In the genomic region with DNA sequence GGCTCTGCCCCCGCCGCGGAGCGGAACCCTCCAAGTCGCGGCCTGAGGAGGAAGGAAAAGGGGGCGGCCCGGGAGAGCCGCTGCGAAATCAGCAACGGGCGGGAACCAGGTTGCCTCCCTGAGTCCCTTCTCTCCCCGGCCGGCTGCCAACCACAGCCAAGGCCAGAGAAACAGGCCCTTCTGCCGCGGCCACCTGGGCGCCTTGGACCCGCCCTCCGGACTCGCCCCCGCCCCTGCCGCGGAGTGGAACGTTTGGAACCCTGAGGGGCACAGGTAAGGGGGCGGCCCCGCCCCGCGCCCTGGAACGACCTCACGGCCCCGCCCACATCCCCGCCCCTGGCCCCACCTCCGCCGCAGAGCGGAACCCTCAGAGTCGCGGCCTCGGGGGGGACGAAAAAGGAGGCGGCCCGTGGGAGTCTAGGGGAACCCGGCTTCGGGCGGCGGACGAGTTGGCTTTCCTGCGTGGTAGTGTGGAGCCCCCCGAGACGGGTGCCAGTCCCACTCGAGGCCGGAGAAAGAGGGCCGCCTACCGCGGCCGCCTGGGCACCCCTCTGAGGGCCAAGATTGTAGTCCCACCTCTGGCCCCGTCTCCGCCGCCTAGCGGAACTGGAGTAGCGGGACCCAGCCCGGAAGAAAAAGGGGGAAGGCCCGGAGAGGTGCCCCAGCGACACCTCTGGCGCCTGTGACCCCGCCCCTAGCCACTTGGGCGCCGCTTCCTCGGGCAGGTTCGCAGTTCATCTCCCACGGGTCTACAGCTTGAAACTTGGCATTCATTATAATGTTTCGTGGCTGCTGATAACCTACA, we compare ENCODE assay signal across 1 cellular context.
TF ChIP-seq lines count a peak whose summit lies in the region.

No MANE protein-coding gene starts in this region.

TF ChIP-seq in HepG2, 621 proteins besides CTCF, POLR2A, EP300 and RAD21 (continued from another document and continues in another):
- TF ChIP-seq, protein P1, sequence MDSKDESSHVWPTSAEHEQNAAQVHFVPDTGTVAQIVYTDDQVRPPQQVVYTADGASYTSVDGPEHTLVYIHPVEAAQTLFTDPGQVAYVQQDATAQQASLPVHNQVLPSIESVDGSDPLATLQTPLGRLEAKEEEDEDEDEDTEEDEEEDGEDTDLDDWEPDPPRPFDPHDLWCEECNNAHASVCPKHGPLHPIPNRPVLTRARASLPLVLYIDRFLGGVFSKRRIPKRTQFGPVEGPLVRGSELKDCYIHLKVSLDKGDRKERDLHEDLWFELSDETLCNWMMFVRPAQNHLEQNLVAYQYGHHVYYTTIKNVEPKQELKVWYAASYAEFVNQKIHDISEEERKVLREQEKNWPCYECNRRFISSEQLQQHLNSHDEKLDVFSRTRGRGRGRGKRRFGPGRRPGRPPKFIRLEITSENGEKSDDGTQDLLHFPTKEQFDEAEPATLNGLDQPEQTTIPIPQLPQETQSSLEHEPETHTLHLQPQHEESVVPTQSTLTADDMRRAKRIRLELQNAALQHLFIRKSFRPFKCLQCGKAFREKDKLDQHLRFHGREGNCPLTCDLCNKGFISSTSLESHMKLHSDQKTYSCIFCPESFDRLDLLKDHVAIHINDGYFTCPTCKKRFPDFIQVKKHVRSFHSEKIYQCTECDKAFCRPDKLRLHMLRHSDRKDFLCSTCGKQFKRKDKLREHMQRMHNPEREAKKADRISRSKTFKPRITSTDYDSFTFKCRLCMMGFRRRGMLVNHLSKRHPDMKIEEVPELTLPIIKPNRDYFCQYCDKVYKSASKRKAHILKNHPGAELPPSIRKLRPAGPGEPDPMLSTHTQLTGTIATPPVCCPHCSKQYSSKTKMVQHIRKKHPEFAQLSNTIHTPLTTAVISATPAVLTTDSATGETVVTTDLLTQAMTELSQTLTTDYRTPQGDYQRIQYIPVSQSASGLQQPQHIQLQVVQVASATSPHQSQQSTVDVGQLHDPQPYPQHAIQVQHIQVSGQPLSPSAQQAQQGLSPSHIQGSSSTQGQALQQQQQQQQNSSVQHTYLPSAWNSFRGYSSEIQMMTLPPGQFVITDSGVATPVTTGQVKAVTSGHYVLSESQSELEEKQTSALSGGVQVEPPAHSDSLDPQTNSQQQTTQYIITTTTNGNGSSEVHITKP (CRISPR knock-in tag; IDR thresholded peaks at IDR 0.05; ENCODE audit: low read depth), result peak; percentile 97
- no peak for TF ChIP-seq CREB1 (IDR thresholded peaks at IDR 0.05)
- TF ChIP-seq CREB1 (CRISPR knock-in tag; IDR thresholded peaks at IDR 0.05), result 0 out of 2 replicates have a peak, but pooled peaks have one; percentile 23
- no peak for TF ChIP-seq TAF15 (IDR thresholded peaks at IDR 0.05; ENCODE audit: low read depth, low read length, poor library complexity, severe bottlenecking)
- TF ChIP-seq, protein P2, sequence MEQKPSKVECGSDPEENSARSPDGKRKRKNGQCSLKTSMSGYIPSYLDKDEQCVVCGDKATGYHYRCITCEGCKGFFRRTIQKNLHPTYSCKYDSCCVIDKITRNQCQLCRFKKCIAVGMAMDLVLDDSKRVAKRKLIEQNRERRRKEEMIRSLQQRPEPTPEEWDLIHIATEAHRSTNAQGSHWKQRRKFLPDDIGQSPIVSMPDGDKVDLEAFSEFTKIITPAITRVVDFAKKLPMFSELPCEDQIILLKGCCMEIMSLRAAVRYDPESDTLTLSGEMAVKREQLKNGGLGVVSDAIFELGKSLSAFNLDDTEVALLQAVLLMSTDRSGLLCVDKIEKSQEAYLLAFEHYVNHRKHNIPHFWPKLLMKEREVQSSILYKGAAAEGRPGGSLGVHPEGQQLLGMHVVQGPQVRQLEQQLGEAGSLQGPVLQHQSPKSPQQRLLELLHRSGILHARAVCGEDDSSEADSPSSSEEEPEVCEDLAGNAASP (CRISPR knock-in tag; IDR thresholded peaks at IDR 0.05; ENCODE audit: borderline replicate concordance), result peak; percentile 90
- TF ChIP-seq ASH2L (IDR thresholded peaks at IDR 0.05; ENCODE audit: insufficient read length, low read depth, low read length), result peak; percentile 71
- TF ChIP-seq, protein P3, sequence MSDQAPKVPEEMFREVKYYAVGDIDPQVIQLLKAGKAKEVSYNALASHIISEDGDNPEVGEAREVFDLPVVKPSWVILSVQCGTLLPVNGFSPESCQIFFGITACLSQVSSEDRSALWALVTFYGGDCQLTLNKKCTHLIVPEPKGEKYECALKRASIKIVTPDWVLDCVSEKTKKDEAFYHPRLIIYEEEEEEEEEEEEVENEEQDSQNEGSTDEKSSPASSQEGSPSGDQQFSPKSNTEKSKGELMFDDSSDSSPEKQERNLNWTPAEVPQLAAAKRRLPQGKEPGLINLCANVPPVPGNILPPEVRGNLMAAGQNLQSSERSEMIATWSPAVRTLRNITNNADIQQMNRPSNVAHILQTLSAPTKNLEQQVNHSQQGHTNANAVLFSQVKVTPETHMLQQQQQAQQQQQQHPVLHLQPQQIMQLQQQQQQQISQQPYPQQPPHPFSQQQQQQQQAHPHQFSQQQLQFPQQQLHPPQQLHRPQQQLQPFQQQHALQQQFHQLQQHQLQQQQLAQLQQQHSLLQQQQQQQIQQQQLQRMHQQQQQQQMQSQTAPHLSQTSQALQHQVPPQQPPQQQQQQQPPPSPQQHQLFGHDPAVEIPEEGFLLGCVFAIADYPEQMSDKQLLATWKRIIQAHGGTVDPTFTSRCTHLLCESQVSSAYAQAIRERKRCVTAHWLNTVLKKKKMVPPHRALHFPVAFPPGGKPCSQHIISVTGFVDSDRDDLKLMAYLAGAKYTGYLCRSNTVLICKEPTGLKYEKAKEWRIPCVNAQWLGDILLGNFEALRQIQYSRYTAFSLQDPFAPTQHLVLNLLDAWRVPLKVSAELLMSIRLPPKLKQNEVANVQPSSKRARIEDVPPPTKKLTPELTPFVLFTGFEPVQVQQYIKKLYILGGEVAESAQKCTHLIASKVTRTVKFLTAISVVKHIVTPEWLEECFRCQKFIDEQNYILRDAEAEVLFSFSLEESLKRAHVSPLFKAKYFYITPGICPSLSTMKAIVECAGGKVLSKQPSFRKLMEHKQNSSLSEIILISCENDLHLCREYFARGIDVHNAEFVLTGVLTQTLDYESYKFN (CRISPR knock-in tag; conservative IDR thresholded peaks at IDR 0.05), result peak; percentile 58; the same call in 1 of the 2 replicates
- TF ChIP-seq HHEX (CRISPR knock-in tag; IDR thresholded peaks at IDR 0.05), result no peak
- 0 out of 2 replicates have a peak, but pooled peaks have one; percentile 17 for TF ChIP-seq ZNF563 (CRISPR knock-in tag; IDR thresholded peaks at IDR 0.05)
- peak; percentile 57 for TF ChIP-seq POLR2G (IDR thresholded peaks at IDR 0.05; ENCODE audit: low read depth, low read length)
- 0 out of 2 replicates have a peak, but pooled peaks have one; percentile 3 for TF ChIP-seq ERF (CRISPR knock-in tag; IDR thresholded peaks at IDR 0.05)
- TF ChIP-seq MEIS2 (CRISPR knock-in tag; IDR thresholded peaks at IDR 0.05), result peak; percentile 32; the same call in 1 of the 2 replicates
- TF ChIP-seq ZNF777 (CRISPR knock-in tag; IDR thresholded peaks at IDR 0.05), result peak; percentile 47; the same call in 1 of the 2 replicates
- TF ChIP-seq, protein P4, sequence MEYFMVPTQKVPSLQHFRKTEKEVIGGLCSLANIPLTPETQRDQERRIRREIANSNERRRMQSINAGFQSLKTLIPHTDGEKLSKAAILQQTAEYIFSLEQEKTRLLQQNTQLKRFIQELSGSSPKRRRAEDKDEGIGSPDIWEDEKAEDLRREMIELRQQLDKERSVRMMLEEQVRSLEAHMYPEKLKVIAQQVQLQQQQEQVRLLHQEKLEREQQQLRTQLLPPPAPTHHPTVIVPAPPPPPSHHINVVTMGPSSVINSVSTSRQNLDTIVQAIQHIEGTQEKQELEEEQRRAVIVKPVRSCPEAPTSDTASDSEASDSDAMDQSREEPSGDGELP (IDR thresholded peaks at IDR 0.05; ENCODE audit: borderline replicate concordance, low read depth), result peak; percentile 26; the same call in 1 of the 2 replicates
- peak; percentile 17; the same call in 1 of the 2 replicates for TF ChIP-seq HNF4G (IDR thresholded peaks at IDR 0.05; ENCODE audit: borderline replicate concordance, low read depth, low read length)
- peak; percentile 19; the same call in 1 of the 2 replicates for TF ChIP-seq HNF4G (CRISPR knock-in tag; IDR thresholded peaks at IDR 0.05; ENCODE audit: borderline replicate concordance, low read depth)
- TF ChIP-seq PHF8 (CRISPR knock-in tag; IDR thresholded peaks at IDR 0.05), result peak; percentile 44; the same call in 1 of the 2 replicates
- TF ChIP-seq HOXA7 (CRISPR knock-in tag; IDR thresholded peaks at IDR 0.05), result no peak
- TF ChIP-seq LCORL (IDR thresholded peaks at IDR 0.05), result no peak
- no peak for TF ChIP-seq LCORL (CRISPR knock-in tag; IDR thresholded peaks at IDR 0.05)
- TF ChIP-seq, protein P5, sequence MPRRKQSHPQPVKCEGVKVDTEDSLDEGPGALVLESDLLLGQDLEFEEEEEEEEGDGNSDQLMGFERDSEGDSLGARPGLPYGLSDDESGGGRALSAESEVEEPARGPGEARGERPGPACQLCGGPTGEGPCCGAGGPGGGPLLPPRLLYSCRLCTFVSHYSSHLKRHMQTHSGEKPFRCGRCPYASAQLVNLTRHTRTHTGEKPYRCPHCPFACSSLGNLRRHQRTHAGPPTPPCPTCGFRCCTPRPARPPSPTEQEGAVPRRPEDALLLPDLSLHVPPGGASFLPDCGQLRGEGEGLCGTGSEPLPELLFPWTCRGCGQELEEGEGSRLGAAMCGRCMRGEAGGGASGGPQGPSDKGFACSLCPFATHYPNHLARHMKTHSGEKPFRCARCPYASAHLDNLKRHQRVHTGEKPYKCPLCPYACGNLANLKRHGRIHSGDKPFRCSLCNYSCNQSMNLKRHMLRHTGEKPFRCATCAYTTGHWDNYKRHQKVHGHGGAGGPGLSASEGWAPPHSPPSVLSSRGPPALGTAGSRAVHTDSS (CRISPR knock-in tag; conservative IDR thresholded peaks at IDR 0.05), result no peak
- TF ChIP-seq, protein P6, sequence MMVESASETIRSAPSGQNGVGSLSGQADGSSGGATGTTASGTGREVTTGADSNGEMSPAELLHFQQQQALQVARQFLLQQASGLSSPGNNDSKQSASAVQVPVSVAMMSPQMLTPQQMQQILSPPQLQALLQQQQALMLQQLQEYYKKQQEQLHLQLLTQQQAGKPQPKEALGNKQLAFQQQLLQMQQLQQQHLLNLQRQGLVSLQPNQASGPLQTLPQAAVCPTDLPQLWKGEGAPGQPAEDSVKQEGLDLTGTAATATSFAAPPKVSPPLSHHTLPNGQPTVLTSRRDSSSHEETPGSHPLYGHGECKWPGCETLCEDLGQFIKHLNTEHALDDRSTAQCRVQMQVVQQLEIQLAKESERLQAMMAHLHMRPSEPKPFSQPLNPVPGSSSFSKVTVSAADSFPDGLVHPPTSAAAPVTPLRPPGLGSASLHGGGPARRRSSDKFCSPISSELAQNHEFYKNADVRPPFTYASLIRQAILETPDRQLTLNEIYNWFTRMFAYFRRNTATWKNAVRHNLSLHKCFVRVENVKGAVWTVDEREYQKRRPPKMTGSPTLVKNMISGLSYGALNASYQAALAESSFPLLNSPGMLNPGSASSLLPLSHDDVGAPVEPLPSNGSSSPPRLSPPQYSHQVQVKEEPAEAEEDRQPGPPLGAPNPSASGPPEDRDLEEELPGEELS (CRISPR knock-in tag; IDR thresholded peaks at IDR 0.05), result no peak
- peak; percentile 77; the same call in 1 of the 2 replicates for TF ChIP-seq TBX3 (IDR thresholded peaks at IDR 0.05; ENCODE audit: borderline replicate concordance)
- TF ChIP-seq ZFP36L1 (CRISPR knock-in tag; IDR thresholded peaks at IDR 0.05), result no peak
- peak; percentile 17; the same call in 1 of the 2 replicates for TF ChIP-seq BHLHE40 (IDR thresholded peaks at IDR 0.05; ENCODE audit: low read length)
- no peak for TF ChIP-seq NFRKB (IDR thresholded peaks at IDR 0.05)
- TF ChIP-seq, protein P7, sequence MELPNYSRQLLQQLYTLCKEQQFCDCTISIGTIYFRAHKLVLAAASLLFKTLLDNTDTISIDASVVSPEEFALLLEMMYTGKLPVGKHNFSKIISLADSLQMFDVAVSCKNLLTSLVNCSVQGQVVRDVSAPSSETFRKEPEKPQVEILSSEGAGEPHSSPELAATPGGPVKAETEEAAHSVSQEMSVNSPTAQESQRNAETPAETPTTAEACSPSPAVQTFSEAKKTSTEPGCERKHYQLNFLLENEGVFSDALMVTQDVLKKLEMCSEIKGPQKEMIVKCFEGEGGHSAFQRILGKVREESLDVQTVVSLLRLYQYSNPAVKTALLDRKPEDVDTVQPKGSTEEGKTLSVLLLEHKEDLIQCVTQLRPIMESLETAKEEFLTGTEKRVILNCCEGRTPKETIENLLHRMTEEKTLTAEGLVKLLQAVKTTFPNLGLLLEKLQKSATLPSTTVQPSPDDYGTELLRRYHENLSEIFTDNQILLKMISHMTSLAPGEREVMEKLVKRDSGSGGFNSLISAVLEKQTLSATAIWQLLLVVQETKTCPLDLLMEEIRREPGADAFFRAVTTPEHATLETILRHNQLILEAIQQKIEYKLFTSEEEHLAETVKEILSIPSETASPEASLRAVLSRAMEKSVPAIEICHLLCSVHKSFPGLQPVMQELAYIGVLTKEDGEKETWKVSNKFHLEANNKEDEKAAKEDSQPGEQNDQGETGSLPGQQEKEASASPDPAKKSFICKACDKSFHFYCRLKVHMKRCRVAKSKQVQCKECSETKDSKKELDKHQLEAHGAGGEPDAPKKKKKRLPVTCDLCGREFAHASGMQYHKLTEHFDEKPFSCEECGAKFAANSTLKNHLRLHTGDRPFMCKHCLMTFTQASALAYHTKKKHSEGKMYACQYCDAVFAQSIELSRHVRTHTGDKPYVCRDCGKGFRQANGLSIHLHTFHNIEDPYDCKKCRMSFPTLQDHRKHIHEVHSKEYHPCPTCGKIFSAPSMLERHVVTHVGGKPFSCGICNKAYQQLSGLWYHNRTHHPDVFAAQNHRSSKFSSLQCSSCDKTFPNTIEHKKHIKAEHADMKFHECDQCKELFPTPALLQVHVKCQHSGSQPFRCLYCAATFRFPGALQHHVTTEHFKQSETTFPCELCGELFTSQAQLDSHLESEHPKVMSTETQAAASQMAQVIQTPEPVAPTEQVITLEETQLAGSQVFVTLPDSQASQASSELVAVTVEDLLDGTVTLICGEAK (IDR thresholded peaks at IDR 0.05), result peak; percentile 56; the same call in 1 of the 2 replicates
- TF ChIP-seq, protein P7 (CRISPR knock-in tag; IDR thresholded peaks at IDR 0.05), result peak; percentile 24; the same call in 1 of the 2 replicates
